4 cellular contexts compared by ENCODE assay signal in genomic region chr22:15651954-15652353, GRCh38. TPM values are rescaled to one million over a fixed set of nuclear protein-coding genes. Genes with fewer than 3 reads are reported as not detected.
"Had no signal": no experiment of that assay in that cellular context is flagged by ENCODE, and none has a peak within 500 bp of the region (broad histone marks: within the 10 kb centered on the region; RNA-seq: fewer than 3 reads in every experiment).

No MANE protein-coding gene starts in this region.

RNA-seq across cellular contexts. Expression of gene POTEH, which starts 37.9 kb away (rescaled TPM):
- total RNA-seq: HepG2, HT-29, IMR-90, K562 had no signal
- polyA plus RNA-seq: HepG2, IMR-90, K562 had no signal
